In genomic region chr1:89465201-89465600, GRCh38 we compare ENCODE assay signal across 12 cellular contexts. TPM values are rescaled to one million over a fixed set of nuclear protein-coding genes. Genes with fewer than 3 reads are reported as not detected.
DNase-seq lines count a peak whose midpoint lies in the region; ATAC-seq and TF ChIP-seq lines count a peak whose summit lies in the region.
"Had no signal": no experiment of that assay in that cellular context is flagged by ENCODE, and none has a peak within 500 bp of the region (broad histone marks: within the 10 kb centered on the region; RNA-seq: fewer than 3 reads in every experiment).

No MANE protein-coding gene starts in this region.

- no peaks in the 10 kb centered on the region for H3K4me1 ChIP-seq in testis
- H3K4me1 ChIP-seq in CD8-positive, alpha-beta memory T cell (ENCODE audit: insufficient read depth, low read length), result peaks cover 12% of the 10 kb centered on the region
- H3K4me1 ChIP-seq: vagina had no signal

- no peak overlapping the region for H3K4me3 Mint-ChIP-seq in CD4-positive, alpha-beta T cell
- H3K4me3 Mint-ChIP-seq in activated naive CD8-positive, alpha-beta T cell treated with anti-CD3 and anti-CD28 coated beads, Interleukin-2, amount 10 ng/mL, durations not matched to agents 7 days and 5 days, result no peak overlapping the region
- no peak overlapping the region for H3K4me3 Mint-ChIP-seq in CD8-positive, alpha-beta memory T cell
- H3K4me3 Mint-ChIP-seq: immature natural killer cell had no signal

- H3K9me3 ChIP-seq in CD4-positive, alpha-beta T cell (ENCODE audit: control insufficient read depth, low read length), result no peaks in the 10 kb centered on the region
- no peaks in the 10 kb centered on the region for H3K9me3 ChIP-seq in testis
- H3K9me3 ChIP-seq in CD8-positive, alpha-beta memory T cell (ENCODE audit: low read length), result no peaks in the 10 kb centered on the region
- H3K9me3 ChIP-seq: SK-N-SH, vagina had no signal

- peak; percentile 39 for ATAC-seq in CD4-positive, alpha-beta T cell (ENCODE audit: poor library complexity)
- ATAC-seq in GM18511 (IDR thresholded peaks at IDR 0.05; ENCODE audit: unreplicated experiment), result peak; percentile 68
- peak; percentile 70 for ATAC-seq in HG03196 (IDR thresholded peaks at IDR 0.05; ENCODE audit: unreplicated experiment)
- peak; percentile 76 for ATAC-seq in activated naive CD8-positive, alpha-beta T cell treated with anti-CD3 and anti-CD28 coated beads, Interleukin-2, amount 10 ng/mL, durations not matched to agents 7 days and 5 days (ENCODE audit: low read depth)

- no peak for TF ChIP-seq POLR2A in testis (IDR thresholded peaks at IDR 0.05)

- peaks cover 64% of the 10 kb centered on the region for H3K27me3 Mint-ChIP-seq in CD4-positive, alpha-beta T cell
- peaks cover 65% of the 10 kb centered on the region for H3K27me3 Mint-ChIP-seq in activated naive CD8-positive, alpha-beta T cell treated with anti-CD3 and anti-CD28 coated beads, Interleukin-2, amount 10 ng/mL, durations not matched to agents 7 days and 5 days
- H3K27me3 Mint-ChIP-seq in CD8-positive, alpha-beta memory T cell, result peaks cover 12 to 56% of the 10 kb centered on the region in 2 donors

- no peak overlapping the region for H3K4me3 ChIP-seq in testis
- H3K4me3 ChIP-seq in CD8-positive, alpha-beta memory T cell (ENCODE audit: low read length), result no peak overlapping the region
- H3K4me3 ChIP-seq: vagina had no signal

- no peaks in the 10 kb centered on the region for H3K9me3 Mint-ChIP-seq in CD4-positive, alpha-beta T cell
- peaks cover 10% of the 10 kb centered on the region for H3K9me3 Mint-ChIP-seq in activated naive CD8-positive, alpha-beta T cell treated with anti-CD3 and anti-CD28 coated beads, Interleukin-2, amount 10 ng/mL, durations not matched to agents 7 days and 5 days
- H3K9me3 Mint-ChIP-seq in CD8-positive, alpha-beta memory T cell, result peaks cover 0 to 2% (median 0%) of the 10 kb centered on the region in 5 donors
- H3K9me3 Mint-ChIP-seq: immature natural killer cell had no signal

- H3K4me1 Mint-ChIP-seq in CD4-positive, alpha-beta T cell (ENCODE audit: low read depth), result peaks cover 21% of the 10 kb centered on the region
- peaks cover 31% of the 10 kb centered on the region for H3K4me1 Mint-ChIP-seq in activated naive CD8-positive, alpha-beta T cell treated with anti-CD3 and anti-CD28 coated beads, Interleukin-2, amount 10 ng/mL, durations not matched to agents 7 days and 5 days
- peaks cover 9 to 13% (median 9%) of the 10 kb centered on the region in 3 donors for H3K4me1 Mint-ChIP-seq in CD8-positive, alpha-beta memory T cell

- POLR2A ChIA-PET in CD4-positive, alpha-beta T cell (lab: Charles Lee), result interaction anchor here (0.7 to 1.5 kb wide), 2 partner anchors 298 to 378 kb away, joined by 3 read pairs; no protein-coding TSS in a partner anchor
- POLR2A ChIA-PET in activated naive CD8-positive, alpha-beta T cell treated with anti-CD3 and anti-CD28 coated beads, Interleukin-2, amount 10 ng/mL, durations not matched to agents 7 days and 5 days (lab: Charles Lee), result interaction anchor here (0.6 kb wide), 1 partner anchor 737 kb away, joined by 3 read pairs; no protein-coding TSS in a partner anchor
- POLR2A ChIA-PET in CD8-positive, alpha-beta memory T cell (lab: Charles Lee), result no interaction called here

- H3K36me3 Mint-ChIP-seq in CD4-positive, alpha-beta T cell (ENCODE audit: low read depth), result no peaks in the 10 kb centered on the region
- peaks cover 10% of the 10 kb centered on the region for H3K36me3 Mint-ChIP-seq in activated naive CD8-positive, alpha-beta T cell treated with anti-CD3 and anti-CD28 coated beads, Interleukin-2, amount 10 ng/mL, durations not matched to agents 7 days and 5 days
- H3K36me3 Mint-ChIP-seq in CD8-positive, alpha-beta memory T cell, result no peaks in the 10 kb centered on the region
- H3K36me3 Mint-ChIP-seq: immature natural killer cell had no signal

- H3K36me3 ChIP-seq in testis (ENCODE audit: low read depth, missing control alignments), result no peaks in the 10 kb centered on the region
- H3K36me3 ChIP-seq in CD8-positive, alpha-beta memory T cell (ENCODE audit: insufficient read depth, low read length), result no peaks in the 10 kb centered on the region
- H3K36me3 ChIP-seq: vagina had no signal

- no peak for TF ChIP-seq CTCF in CD4-positive, alpha-beta T cell (IDR thresholded peaks at IDR 0.05)
- no peak for TF ChIP-seq CTCF in testis (IDR thresholded peaks at IDR 0.05)

- intact Hi-C loops in CD4-positive, alpha-beta T cell (cut with DNase I, micrococcal nuclease), result no loop called here
- intact Hi-C loops in testis (cut with DNase I; ENCODE audit: low total_unique reads), result no loop called here

- H3K27ac Mint-ChIP-seq in CD4-positive, alpha-beta T cell, result no peak overlapping the region
- H3K27ac Mint-ChIP-seq in activated naive CD8-positive, alpha-beta T cell treated with anti-CD3 and anti-CD28 coated beads, Interleukin-2, amount 10 ng/mL, durations not matched to agents 7 days and 5 days, result no peak overlapping the region
- no peak overlapping the region for H3K27ac Mint-ChIP-seq in CD8-positive, alpha-beta memory T cell
- H3K27ac Mint-ChIP-seq: immature natural killer cell had no signal

- DNase-seq in CD4-positive, alpha-beta T cell, result no peak
- DNase-seq in activated naive CD8-positive, alpha-beta T cell treated with anti-CD3 and anti-CD28 coated beads, Interleukin-2, amount 10 ng/mL, durations not matched to agents 7 days and 5 days, result no peak
- DNase-seq in testis (no peak), hepatic stellate cell (ENCODE audit: low spot score) (no peak), activated gamma-delta T cell treated with Interleukin-2 at 50 U/mL for 16 hours (no peak)
- DNase-seq in CD8-positive, alpha-beta memory T cell, result no peak
- DNase-seq: NCI-H1694, SK-N-SH had no signal

- WGBS in testis, 2 donors, result 94 to 96% methylated on average over 1 of the region's 1 CpG

- CTCF ChIA-PET in CD4-positive, alpha-beta T cell (lab: Charles Lee), result no interaction called here
- CTCF ChIA-PET in CD8-positive, alpha-beta memory T cell (lab: Charles Lee), result no interaction called here

- no peak overlapping the region for H3K27ac ChIP-seq in CD4-positive, alpha-beta T cell (ENCODE audit: low read depth, low read length)
- no peak overlapping the region for H3K27ac ChIP-seq in testis
- no peak overlapping the region for H3K27ac ChIP-seq in CD8-positive, alpha-beta memory T cell (ENCODE audit: low read depth, low read length)
- H3K27ac ChIP-seq: vagina had no signal

- H3K27me3 ChIP-seq in CD4-positive, alpha-beta T cell (ENCODE audit: control insufficient read depth, insufficient read depth, low read length), result peaks cover 31% of the 10 kb centered on the region
- H3K27me3 ChIP-seq in testis, result no peaks in the 10 kb centered on the region
- H3K27me3 ChIP-seq in CD8-positive, alpha-beta memory T cell (ENCODE audit: insufficient read depth, low read length, poor library complexity, severe bottlenecking), result no peaks in the 10 kb centered on the region
- H3K27me3 ChIP-seq: vagina had no signal

RNA-seq across cellular contexts. Expression of gene LRRC8B, which starts 59.4 kb away (rescaled TPM):
- total RNA-seq in CD4-positive, alpha-beta T cell, result 10 to 100 TPM; 15.4 to 16.8 TPM
- total RNA-seq in activated naive CD8-positive, alpha-beta T cell treated with anti-CD3 and anti-CD28 coated beads, Interleukin-2, amount 10 ng/mL, durations not matched to agents 7 days and 5 days, result 10 to 100 TPM; 12.8 to 13.9 TPM
- 10 to 100 TPM; 20.5 to 42.1 TPM for total RNA-seq in testis
- polyA plus RNA-seq in testis (ENCODE audit: insufficient read depth, low read depth, low replicate concordance), result 29.7 TPM
- 10 to 100 TPM; 36.9 to 39.5 TPM for total RNA-seq in CD8-positive, alpha-beta memory T cell
- 16.3 TPM for polyA plus RNA-seq in CD8-positive, alpha-beta memory T cell
